In genomic region chr4:98908182-98908581, GRCh38 we compare ENCODE assay signal across 1 cellular context.
TF ChIP-seq lines count a peak whose summit lies in the region.

No MANE protein-coding gene starts in this region.

TF ChIP-seq in K562, 482 proteins besides CTCF, POLR2A, EP300 and RAD21:
- no peak for TF ChIP-seq HDAC1 (IDR thresholded peaks at IDR 0.05)
- TF ChIP-seq ZNF518B (CRISPR knock-in tag; IDR thresholded peaks at IDR 0.05): no peak
- TF ChIP-seq ATF3 (IDR thresholded peaks at IDR 0.05): peak; percentile 41; the same call in 1 of the 2 replicates
- TF ChIP-seq ATF3 (CRISPR knock-in tag; conservative IDR thresholded peaks at IDR 0.05): no peak
TF ChIP-seq in K562: peak in this region for 1.
